In the genomic region with DNA sequence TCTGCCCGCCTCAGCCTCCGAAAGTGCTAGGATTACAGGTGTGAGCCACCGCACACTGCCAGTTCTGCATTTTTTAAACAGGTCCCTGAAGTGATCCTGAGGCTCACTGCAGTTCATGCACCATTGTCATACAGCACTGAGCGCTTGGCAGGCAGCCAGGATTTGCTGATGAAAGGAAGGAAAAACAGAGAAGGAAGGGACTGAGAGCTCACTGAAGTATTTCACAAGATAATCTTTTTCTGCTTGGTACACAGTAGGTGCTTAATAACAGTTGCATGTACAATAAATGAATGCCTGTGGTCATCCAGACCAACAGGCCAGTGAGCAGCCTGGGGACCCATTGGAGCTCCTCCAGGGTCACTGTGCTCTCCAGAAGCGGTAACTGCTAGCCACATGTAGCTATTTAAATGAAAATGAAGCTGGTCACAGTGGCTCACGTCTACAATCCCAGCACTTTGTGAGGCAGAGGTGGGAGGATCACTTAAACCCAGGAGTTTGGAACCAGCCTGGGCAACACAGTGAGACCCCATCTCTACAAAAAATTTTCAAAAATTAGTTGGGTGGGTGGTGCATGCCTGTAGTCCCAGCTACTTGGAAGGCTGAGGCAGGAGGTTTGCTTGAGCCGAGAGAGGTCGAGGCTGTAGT, we compare ENCODE assay signal across 13 cellular contexts. TPM values are rescaled to one million over a fixed set of nuclear protein-coding genes. Genes with fewer than 3 reads are reported as not detected.
A peak's percentile ranks its signal among the peaks of the same experiment; 100 is the strongest.
DNase-seq lines count a peak whose midpoint lies in the region; ATAC-seq, FAIRE-seq and TF ChIP-seq lines count a peak whose summit lies in the region.
"Had no signal": no experiment of that assay in that cellular context is flagged by ENCODE, and none has a peak within 500 bp of the region (broad histone marks: within the 10 kb centered on the region; RNA-seq: fewer than 3 reads in every experiment).

No MANE protein-coding gene starts in this region.

- H3K27ac Mint-ChIP-seq in astrocyte (ENCODE audit: unreplicated experiment): peak overlapping the region; percentile 66
- H3K27ac Mint-ChIP-seq: activated naive CD8-positive, alpha-beta T cell; IgD-negative memory B cell had no signal

- H3K4me3 Mint-ChIP-seq in astrocyte (ENCODE audit: unreplicated experiment): no peak overlapping the region
- H3K4me3 Mint-ChIP-seq: activated naive CD8-positive, alpha-beta T cell; IgD-negative memory B cell had no signal

- H4K20me1 ChIP-seq in astrocyte (ENCODE audit: insufficient read depth, low read length): no peaks in the 10 kb centered on the region
- H4K20me1 ChIP-seq in PC-3 (ENCODE audit: low read length): no peaks in the 10 kb centered on the region

- H3K9me2 ChIP-seq in PC-3 (replicated peaks; ENCODE audit: low read length): no peaks in the 10 kb centered on the region

- no peaks in the 10 kb centered on the region for H3K36me3 Mint-ChIP-seq in astrocyte (ENCODE audit: low read depth, unreplicated experiment)
- H3K36me3 Mint-ChIP-seq: activated naive CD8-positive, alpha-beta T cell; IgD-negative memory B cell had no signal

- no peak overlapping the region for H3K4me3 ChIP-seq in astrocyte (ENCODE audit: insufficient read depth, low read depth, low read length)
- H3K4me3 ChIP-seq in esophagus muscularis mucosa: no peak overlapping the region
- no peak overlapping the region for H3K4me3 ChIP-seq in PC-3 (ENCODE audit: low read length)
- H3K4me3 ChIP-seq in mesendoderm (ENCODE audit: low read length): no peak overlapping the region

- H3K27me3 ChIP-seq in astrocyte (ENCODE audit: insufficient read depth, low read length) (no peaks in the 10 kb centered on the region), esophagus muscularis mucosa (no peaks in the 10 kb centered on the region), PC-3 (ENCODE audit: low read length) (no peaks in the 10 kb centered on the region), mesendoderm (ENCODE audit: insufficient read depth, low read length, poor library complexity) (no peaks in the 10 kb centered on the region)

- H3K79me1 ChIP-seq in mesendoderm (ENCODE audit: low read length): no peaks in the 10 kb centered on the region

- H3K56ac ChIP-seq in mesendoderm (ENCODE audit: low read length): no peak overlapping the region

- FAIRE-seq in astrocyte (lab: Jason Lieb, UNC): no peak

- H2AFZ ChIP-seq in astrocyte (ENCODE audit: low read depth, low read length) (no peak overlapping the region), PC-3 (ENCODE audit: low read length) (no peak overlapping the region)

- 87% methylated on average over 8 of the region's 8 CpGs for WGBS in esophagus muscularis mucosa
- no CpG with 5 or more reads among the region's 8 CpGs for WGBS in mesendoderm (ENCODE audit: extremely low coverage, insufficient coverage, low lambda C conversion rate)

- H2AK5ac ChIP-seq in mesendoderm (ENCODE audit: low read length): no peak overlapping the region

- H2BK120ac ChIP-seq in mesendoderm (ENCODE audit: low read depth, low read length): no peak overlapping the region

- H3K36me3 ChIP-seq in astrocyte (ENCODE audit: insufficient read depth, low read length) (no peaks in the 10 kb centered on the region), esophagus muscularis mucosa (no peaks in the 10 kb centered on the region), PC-3 (ENCODE audit: low read depth, low read length) (no peaks in the 10 kb centered on the region), mesendoderm (ENCODE audit: control insufficient read depth, insufficient read depth, low read length) (no peaks in the 10 kb centered on the region)

- no peak for TF ChIP-seq EP300 in esophagus muscularis mucosa (IDR thresholded peaks at IDR 0.05)

- intact Hi-C loops in esophagus muscularis mucosa (cut with DNase I): no loop called here
- intact Hi-C loops in PC-3 (cut with micrococcal nuclease): no loop called here

- BruUV-seq in PC-3 (replicated peaks; lab: Mats Ljungman, UMichigan): no TSS peak

- H4K8ac ChIP-seq in mesendoderm (ENCODE audit: low read depth, low read length): no peak overlapping the region

- peaks cover 5% of the 10 kb centered on the region for H3K9me3 Mint-ChIP-seq in astrocyte (ENCODE audit: unreplicated experiment)
- H3K9me3 Mint-ChIP-seq: IgD-negative memory B cell had no signal

- H3K9ac ChIP-seq in astrocyte (ENCODE audit: low read length) (no peak overlapping the region), PC-3 (ENCODE audit: low read length) (no peak overlapping the region), mesendoderm (ENCODE audit: low read length) (no peak overlapping the region)

- no peak overlapping the region for H3K27ac ChIP-seq in astrocyte (ENCODE audit: low read depth, low read length)
- H3K27ac ChIP-seq in esophagus muscularis mucosa (replicated peaks in 1 of 4): no peak overlapping the region
- H3K27ac ChIP-seq in PC-3 (ENCODE audit: low read length): no peak overlapping the region
- no peak overlapping the region for H3K27ac ChIP-seq in mesendoderm (ENCODE audit: low read depth, low read length)
- H3K27ac ChIP-seq: epithelial cell of prostate had no signal

- H3K79me2 ChIP-seq in astrocyte (ENCODE audit: insufficient read depth, low read length) (no peaks in the 10 kb centered on the region), PC-3 (ENCODE audit: low read length) (no peaks in the 10 kb centered on the region), mesendoderm (ENCODE audit: control insufficient read depth, insufficient read depth, low read length) (no peaks in the 10 kb centered on the region)

- H3K23ac ChIP-seq in mesendoderm (ENCODE audit: low read length): no peak overlapping the region

- POLR2A ChIA-PET in PC-3 (lab: Charles Lee; ENCODE audit: unreplicated experiment): interaction anchor here (0.6 kb wide), 1 partner anchor 102 kb away, joined by 19 read pairs; no protein-coding TSS in a partner anchor

- CTCF ChIA-PET in PC-3 (lab: Charles Lee): interaction anchor here (0.6 kb wide), 1 partner anchor 32 kb away, joined by 8 read pairs; no protein-coding TSS in a partner anchor

- H3K4me2 ChIP-seq in astrocyte (ENCODE audit: low read length): no peak overlapping the region
- no peak overlapping the region for H3K4me2 ChIP-seq in PC-3 (ENCODE audit: low read length)
- no peak overlapping the region for H3K4me2 ChIP-seq in mesendoderm (ENCODE audit: low read length)

- ATAC-seq in PC-3: no peak
- ATAC-seq: sciatic nerve had no signal

- TF ChIP-seq POLR2A in esophagus muscularis mucosa (IDR thresholded peaks at IDR 0.05; ENCODE audit: low read depth): no peak

- H3K27me3 Mint-ChIP-seq in astrocyte (ENCODE audit: low read depth, unreplicated experiment): no peaks in the 10 kb centered on the region

- H2BK15ac ChIP-seq in mesendoderm (replicated peaks; ENCODE audit: low read depth): no peak overlapping the region

- TF ChIP-seq CTCF in astrocyte (IDR thresholded peaks at IDR 0.05; ENCODE audit: insufficient read depth, low read depth, low read length) (no peak), GM10266 (IDR thresholded peaks at IDR 0.05; ENCODE audit: control insufficient read depth, insufficient read depth, low read depth, missing control alignments) (no peak), esophagus muscularis mucosa (IDR thresholded peaks at IDR 0.05) (no peak), PC-3 (conservative IDR thresholded peaks at IDR 0.05; ENCODE audit: low read depth, low read length) (no peak)

- H2BK5ac ChIP-seq in mesendoderm (ENCODE audit: low read length): no peak overlapping the region

- peak in 4 of 6 experiments; percentile 12 to 23 (median 20) for DNase-seq in stimulated activated naive CD4-positive, alpha-beta T cell (lab: John Stamatoyannopoulos, UW)
- no peak for DNase-seq in stimulated activated naive CD4-positive, alpha-beta T cell treated with Interleukin-2 at 50 U/mL for 16 hours (lab: John Stamatoyannopoulos, UW)
- DNase-seq in NCI-H2227 (lab: John Stamatoyannopoulos, UW; ENCODE audit: unreplicated experiment): peak; percentile 72
- no peak for DNase-seq in astrocyte (ENCODE audit: low read depth)
- DNase-seq in GM10266 (ENCODE audit: extremely low spot score): no peak
- no peak for DNase-seq in esophagus muscularis mucosa (ENCODE audit: extremely low spot score)
- DNase-seq in PC-3: no peak
- DNase-seq in mesendoderm: no peak
- DNase-seq: T-helper 9 cell had no signal

- H3K18ac ChIP-seq in mesendoderm (ENCODE audit: low read length): no peak overlapping the region

- no peak overlapping the region for H3K4ac ChIP-seq in mesendoderm (ENCODE audit: low read depth, low read length)

- no peaks in the 10 kb centered on the region for H3K9me3 ChIP-seq in astrocyte (ENCODE audit: insufficient read depth, low read depth, low read length)
- H3K9me3 ChIP-seq in esophagus muscularis mucosa: no peaks in the 10 kb centered on the region
- no peaks in the 10 kb centered on the region for H3K9me3 ChIP-seq in PC-3 (ENCODE audit: low read length)

- peaks cover 45% of the 10 kb centered on the region for H3K4me1 Mint-ChIP-seq in astrocyte (ENCODE audit: low read depth, unreplicated experiment)
- H3K4me1 Mint-ChIP-seq: IgD-negative memory B cell had no signal

- H3F3A ChIP-seq in PC-3 (ENCODE audit: low read length, unreplicated experiment): no peaks in the 10 kb centered on the region

- H3K4me1 ChIP-seq in astrocyte (ENCODE audit: insufficient read depth, low read length) (peaks cover 12% of the 10 kb centered on the region), esophagus muscularis mucosa (peaks cover 0 to 15% (median 0%) of the 10 kb centered on the region in 4 donors), PC-3 (ENCODE audit: insufficient read depth, low read length) (no peaks in the 10 kb centered on the region), mesendoderm (ENCODE audit: control insufficient read depth, low read depth, low read length) (peaks cover 4% of the 10 kb centered on the region)

- H4K5ac ChIP-seq in mesendoderm (ENCODE audit: low read length): no peak overlapping the region

RNA-seq across cellular contexts. Expression of a gene that starts 33.1 kb away (rescaled TPM):
- total RNA-seq in astrocyte (62.9 and 76.2 TPM in 2 replicates), esophagus muscularis mucosa (10 to 100 TPM; 22.5 to 54.9 (median 40.0) TPM), PC-3 (2014; rRNA removed) (7.9 and 9.4 TPM in 2 replicates)
- 25.8 TPM for polyA plus RNA-seq in mesendoderm (2013, experiment 1 of 2)
- polyA plus RNA-seq in mesendoderm (2013, experiment 2 of 2): 23.8 TPM

Comparison
In these comparisons a context has a peak if more than half of its experiments do, and no peak if none do; other contexts are left out.
1. DNase-seq: peak in stimulated activated naive CD4-positive, alpha-beta T cell (4 of 6) and NCI-H2227 (single experiment); none in stimulated activated naive CD4-positive, alpha-beta T cell treated with Interleukin-2 at 50 U/mL for 16 hours (single experiment), astrocyte (single experiment), GM10266 (single experiment), esophagus muscularis mucosa (single experiment), PC-3 (single experiment) and mesendoderm (single experiment).